Comparison of ENCODE assay signal across 8 cellular contexts in the genomic region with DNA sequence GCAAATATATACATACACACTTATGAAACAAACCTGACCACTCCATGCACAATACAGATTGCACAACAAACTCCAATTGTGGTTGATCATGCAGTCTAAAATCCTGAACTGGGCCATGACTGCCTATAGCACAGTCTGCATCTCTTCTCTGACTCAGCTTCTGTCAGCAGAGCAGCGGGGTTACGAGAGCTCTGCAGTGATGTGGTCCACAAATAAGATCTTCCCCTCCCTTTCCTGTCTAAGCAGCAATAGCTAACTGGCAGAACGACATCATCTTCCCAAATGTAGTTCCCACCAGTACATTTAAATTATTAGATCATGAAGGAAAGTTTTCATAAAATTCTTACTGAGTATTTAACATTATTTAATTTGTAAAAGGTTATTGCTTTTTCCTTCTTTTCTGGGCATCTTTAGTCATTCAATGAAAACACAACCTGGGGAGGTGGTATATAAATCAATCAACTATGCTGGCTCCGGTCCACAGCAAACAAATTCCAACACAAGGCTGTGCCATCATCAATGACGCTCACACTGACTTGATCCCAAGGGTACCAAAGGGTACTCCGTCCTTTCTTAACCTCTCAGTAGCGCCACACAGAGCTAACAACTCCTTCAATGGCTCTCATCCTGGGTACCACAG. TPM values are rescaled to one million over a fixed set of nuclear protein-coding genes. Genes with fewer than 3 reads are reported as not detected.
A peak's percentile ranks its signal among the peaks of the same experiment; 100 is the strongest.
DNase-seq lines count a peak whose midpoint lies in the region; ATAC-seq and TF ChIP-seq lines count a peak whose summit lies in the region.

No MANE protein-coding gene starts in this region.

- intact Hi-C loops in cardiac septum (cut with DNase I) (no loop called here), head of caudate nucleus (cut with DNase I) (no loop called here), transverse colon (cut with DNase I; ENCODE audit: low total_unique reads) (no loop called here)

- H3K36me3 ChIP-seq in cardiac muscle cell, result no peaks in the 10 kb centered on the region
- no peaks in the 10 kb centered on the region for H3K36me3 ChIP-seq in transverse colon

- POLR2A ChIA-PET in GM10248 (lab: Yijun Ruan, JAX), result interaction anchor here (0.6 kb wide), 1 partner anchor 215 kb away, joined by 5 read pairs; no protein-coding TSS in a partner anchor

- H3K27ac ChIP-seq in cardiac muscle cell (no peak overlapping the region), transverse colon (peak overlapping the region in 1 of 4 donors; percentile 19)

- TF ChIP-seq EP300 in transverse colon (IDR thresholded peaks at IDR 0.05; ENCODE audit: low read depth), result no peak

- H3K4me3 ChIP-seq in cardiac muscle cell (no peak overlapping the region), transverse colon (no peak overlapping the region)

- ATAC-seq in HG02798 (IDR thresholded peaks at IDR 0.05; ENCODE audit: poor library complexity, unreplicated experiment), result no peak

- 35 to 48% methylated on average over 5 to 7 of the region's 7 CpGs for WGBS in transverse colon (ENCODE audit: low coverage in 1 of 2), 2 donors

- TF ChIP-seq CTCF in cardiac muscle cell (IDR thresholded peaks at IDR 0.05; ENCODE audit: low read depth, low read length) (no peak), transverse colon (IDR thresholded peaks at IDR 0.05) (no peak), GM10248 (IDR thresholded peaks at IDR 0.05; ENCODE audit: control extremely low read depth, extremely low read depth, low read depth, missing control alignments) (no peak)

- in situ Hi-C loops in transverse colon (cut with MboI; ENCODE audit: low pct_ligation_motif_present in 1 of 4, low pct_unique_long_range_greater_than_20kb in 1 of 4, low sequenced_read_pairs in 3 of 4), result no loop called here

- H3K4me1 ChIP-seq in cardiac muscle cell (ENCODE audit: low read depth), result peaks cover 12% of the 10 kb centered on the region
- peaks cover 17 to 32% (median 21%) of the 10 kb centered on the region in 4 donors for H3K4me1 ChIP-seq in transverse colon

- H3K27me3 ChIP-seq in cardiac muscle cell, result no peaks in the 10 kb centered on the region
- H3K27me3 ChIP-seq in transverse colon, result no peaks in the 10 kb centered on the region

- no peak for TF ChIP-seq POLR2A in transverse colon (IDR thresholded peaks at IDR 0.05)

- DNase-seq in cardiac muscle cell (ENCODE audit: low read depth in 1 of 2, low spot score in 1 of 2) (peak; percentile 48 to 96), cardiac septum (ENCODE audit: low spot score) (no peak), HT-29 (ENCODE audit: low spot score) (peak; percentile 53), head of caudate nucleus (peak in 37 of 42 donors; percentile 21 to 90 (median 61)), transverse colon (peak; percentile 27), GM10248 (ENCODE audit: extremely low spot score) (no peak)
- peak; percentile 28 to 32 for DNase-seq in activated CD4-positive, alpha-beta T cell treated with anti-CD3 and anti-CD28 coated beads, Interleukin-2, amount 50 U/mL, for 48 hours

- CTCF ChIA-PET in GM10248 (lab: Yijun Ruan, JAX), result interaction anchor here (1.2 to 3.0 kb wide), 10 partner anchors 9 to 319 kb away, joined by 3 to 16 read pairs (median 6); no protein-coding TSS in a partner anchor

- H3K9me3 ChIP-seq in cardiac muscle cell (ENCODE audit: low read depth) (no peaks in the 10 kb centered on the region), transverse colon (no peaks in the 10 kb centered on the region)

RNA-seq across cellular contexts. Expression of gene ARHGAP21, which starts 17.1 kb away (rescaled TPM):
- total RNA-seq in cardiac muscle cell (39.2 and 88.2 TPM in 2 replicates), cardiac septum (56.4 TPM), transverse colon (10 to 100 TPM; 62.8 to 94.1 (median 89.3) TPM)
- 24.0 and 34.8 TPM in 2 replicates for polyA plus RNA-seq in cardiac muscle cell
- 31.7 and 33.7 TPM in 2 replicates for total RNA-seq in HT-29 (2014; rRNA removed; shearing (Covaris generic))

Comparison
In these comparisons a context has a peak if more than half of its experiments do, and no peak if none do; other contexts are left out.
1. DNase-seq: peak in cardiac muscle cell (2 of 2), HT-29 (single experiment), activated CD4-positive, alpha-beta T cell treated with anti-CD3 and anti-CD28 coated beads, Interleukin-2, amount 50 U/mL, for 48 hours (2 of 2), head of caudate nucleus (37 of 42) and transverse colon (single experiment); none in cardiac septum (single experiment) and GM10248 (single experiment).